In the genomic region with DNA sequence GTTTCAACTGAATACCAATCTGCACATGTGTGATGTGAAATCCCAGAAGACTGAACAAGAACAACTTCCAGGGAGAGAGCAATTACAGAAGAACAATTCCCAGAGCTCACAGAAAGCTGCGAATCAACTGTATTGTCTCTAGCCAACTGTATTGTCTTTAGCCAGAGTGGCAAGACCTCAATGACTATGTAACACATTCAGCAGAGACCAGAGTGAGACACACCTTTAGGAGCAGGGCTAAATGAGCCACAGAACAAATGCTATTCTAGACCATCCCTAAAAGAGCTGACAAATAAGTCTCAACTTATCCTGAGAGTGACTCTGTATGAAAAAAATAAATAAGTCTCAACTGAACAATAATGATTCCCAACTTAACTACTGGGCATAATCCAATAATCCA, we compare ENCODE assay signal across 21 cellular contexts.
DNase-seq lines count a peak whose midpoint lies in the region; ATAC-seq, FAIRE-seq and TF ChIP-seq lines count a peak whose summit lies in the region.
"Had no signal": no experiment of that assay in that cellular context is flagged by ENCODE, and none has a peak within 500 bp of the region (broad histone marks: within the 10 kb centered on the region; RNA-seq: fewer than 3 reads in every experiment).

No MANE protein-coding gene starts in this region.

- H4K20me1 ChIP-seq in GM23248 (ENCODE audit: insufficient read depth): peaks cover 34% of the 10 kb centered on the region

- in situ Hi-C loops in GM23248 (cut with MboI): no loop called here

- DNase-seq in GM12892 (ENCODE audit: insufficient read length): no peak
- peak; percentile 32 for DNase-seq in NCI-H69 (lab: John Stamatoyannopoulos, UW)
- peak; percentile 23 for DNase-seq in dermis blood vessel endothelial cell
- DNase-seq in nephron progenitor cell: no peak
- no peak for DNase-seq in nucleus accumbens (lab: John Stamatoyannopoulos, UW)
- DNase-seq in GM23248: no peak
- no peak for DNase-seq in heart right ventricle
- DNase-seq in NCI-H82 (lab: John Stamatoyannopoulos, UW): no peak
- DNase-seq: ACHN; CD4-positive, CD25-positive, alpha-beta regulatory T cell; DMS79; GDM1; IMR-90; MV-4-11; NCI-H146; NCI-H2107; NCI-H446 had no signal

- FAIRE-seq in GM12892 (lab: Jason Lieb, UNC): peak; percentile 44

- TF ChIP-seq POLR2A in GM12892 (IDR thresholded peaks at IDR 0.05; ENCODE audit: low read depth, low read length): no peak

- ATAC-seq in heart right ventricle: no peak
- ATAC-seq: HCT116, Panc1, Right ventricle myocardium inferior had no signal

- peaks cover 3% of the 10 kb centered on the region for H3K9me3 Mint-ChIP-seq in nephron progenitor cell

- peaks cover 26% of the 10 kb centered on the region for H3K36me3 Mint-ChIP-seq in nephron progenitor cell (ENCODE audit: low read depth)

- H3F3A ChIP-seq in GM23248 (ENCODE audit: insufficient read depth): 0 out of 2 replicates have a peak, but pooled peaks cover 10% of the 10 kb centered on the region

- WGBS in GM23248 (ENCODE audit: low coverage in 1 of 2, low lambda C conversion rate in 2 of 2, missing lambda C conversion rate in 2 of 2), 2 experiments: 38 to 62% methylated on average over 1 of the region's 1 CpG
- 39 to 55% methylated on average over 1 of the region's 1 CpG for WGBS in heart right ventricle, 2 donors

- H3K4me3 ChIP-seq in GM23248 (no peak overlapping the region), heart right ventricle (no peak overlapping the region)
- H3K4me3 ChIP-seq: SK-N-MC had no signal

- TF ChIP-seq CTCF in nephron progenitor cell (IDR thresholded peaks at IDR 0.05) (no peak), heart right ventricle (IDR thresholded peaks at IDR 0.05) (no peak)

- H3K4me2 ChIP-seq in GM23248 (ENCODE audit: unreplicated experiment): no peak overlapping the region

- H3K4me1 Mint-ChIP-seq in nephron progenitor cell: peaks cover 22% of the 10 kb centered on the region

- H3K9me3 ChIP-seq in GM23248 (ENCODE audit: low read depth) (no peaks in the 10 kb centered on the region), heart right ventricle (no peaks in the 10 kb centered on the region)

- H3K79me2 ChIP-seq in GM23248 (ENCODE audit: insufficient read depth): peaks cover 100% of the 10 kb centered on the region

- no peaks in the 10 kb centered on the region for H3K27me3 Mint-ChIP-seq in nephron progenitor cell (ENCODE audit: low read depth, poor library complexity)
- H3K27me3 Mint-ChIP-seq: CD4-positive, CD25-positive, alpha-beta regulatory T cell had no signal

- no peak overlapping the region for H3K27ac ChIP-seq in GM23248
- no peak overlapping the region for H3K27ac ChIP-seq in heart right ventricle
- H3K27ac ChIP-seq: SK-N-MC had no signal

- no peak overlapping the region for H3K9ac ChIP-seq in GM23248

- peaks cover 9% of the 10 kb centered on the region; the same call in 1 of the 2 replicates for H3K4me1 ChIP-seq in GM23248 (ENCODE audit: insufficient read depth)
- peaks cover 0 to 84% (median 42%) of the 10 kb centered on the region in 9 donors for H3K4me1 ChIP-seq in heart right ventricle

- H3K27me3 ChIP-seq in GM23248 (replicated peaks; ENCODE audit: insufficient read depth): no peaks in the 10 kb centered on the region
- H3K27me3 ChIP-seq in heart right ventricle: no peaks in the 10 kb centered on the region

- H3K4me3 Mint-ChIP-seq in nephron progenitor cell: no peak overlapping the region

- H3K27ac Mint-ChIP-seq in nephron progenitor cell: peak overlapping the region; percentile 77

- no peak overlapping the region for H2AFZ ChIP-seq in GM23248

- no peaks in the 10 kb centered on the region for H3K9me2 ChIP-seq in GM23248 (ENCODE audit: insufficient read depth)

- intact Hi-C loops in heart right ventricle (cut with DNase I): no loop called here

- no peaks in the 10 kb centered on the region for H3K36me3 ChIP-seq in GM23248 (ENCODE audit: low read depth)
- peaks cover 0 to 5% (median 0%) of the 10 kb centered on the region in 9 donors for H3K36me3 ChIP-seq in heart right ventricle

Comparison
In these comparisons a context has a peak if more than half of its experiments do, and no peak if none do; other contexts are left out.
1. DNase-seq: peak in NCI-H69 (single experiment) and dermis blood vessel endothelial cell (single experiment); none in GM12892 (single experiment), nephron progenitor cell (single experiment), nucleus accumbens (0 of 56), GM23248 (single experiment), heart right ventricle (0 of 2) and NCI-H82 (single experiment).